ENCODE assay signal across 1 cellular context in the genomic region with DNA sequence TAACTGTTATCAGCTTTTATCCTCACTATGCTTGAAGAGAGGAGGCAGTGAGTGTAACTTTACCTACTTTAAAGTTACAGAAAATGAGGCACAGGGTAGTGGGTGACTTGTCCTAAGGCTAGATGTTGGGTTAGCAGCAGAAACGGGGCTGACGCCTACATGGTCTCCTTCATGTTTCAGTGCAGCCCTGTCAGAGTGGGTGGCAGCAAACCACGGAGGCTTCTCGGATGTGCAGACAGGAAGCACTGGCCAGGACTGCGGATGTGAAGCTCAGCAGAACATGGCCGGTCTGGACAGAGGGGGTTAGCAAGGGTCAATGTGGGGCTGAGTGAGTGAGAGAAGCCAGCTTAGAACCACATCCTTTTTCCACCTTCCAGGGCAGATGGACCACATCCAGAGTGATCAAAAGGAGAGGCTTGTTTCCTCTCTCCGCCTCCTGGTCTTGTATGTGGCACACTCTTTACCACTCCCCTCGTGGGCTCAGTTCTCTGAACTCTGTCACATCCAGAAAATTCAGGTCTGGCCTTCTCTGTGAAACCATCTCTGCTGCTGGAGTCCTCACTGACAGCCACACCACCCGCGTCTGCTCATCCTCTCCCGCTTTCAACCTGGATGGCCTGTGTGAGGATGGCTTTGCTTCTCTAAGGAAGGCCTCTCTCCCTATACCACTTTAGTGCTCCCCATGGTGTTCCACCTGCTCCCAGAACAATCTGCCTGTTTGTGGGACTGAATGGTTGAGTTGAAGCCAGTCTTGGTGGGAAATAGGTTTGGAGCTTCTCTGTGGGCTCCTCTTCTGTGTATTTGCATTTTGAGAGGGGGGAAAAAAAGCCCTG.
TF ChIP-seq lines count a peak whose summit lies in the region.

No MANE protein-coding gene starts in this region.

TF ChIP-seq in GM12878, 131 proteins besides CTCF, POLR2A, EP300 and RAD21 (continued from another document and continues in another):
- TF ChIP-seq, protein P1, sequence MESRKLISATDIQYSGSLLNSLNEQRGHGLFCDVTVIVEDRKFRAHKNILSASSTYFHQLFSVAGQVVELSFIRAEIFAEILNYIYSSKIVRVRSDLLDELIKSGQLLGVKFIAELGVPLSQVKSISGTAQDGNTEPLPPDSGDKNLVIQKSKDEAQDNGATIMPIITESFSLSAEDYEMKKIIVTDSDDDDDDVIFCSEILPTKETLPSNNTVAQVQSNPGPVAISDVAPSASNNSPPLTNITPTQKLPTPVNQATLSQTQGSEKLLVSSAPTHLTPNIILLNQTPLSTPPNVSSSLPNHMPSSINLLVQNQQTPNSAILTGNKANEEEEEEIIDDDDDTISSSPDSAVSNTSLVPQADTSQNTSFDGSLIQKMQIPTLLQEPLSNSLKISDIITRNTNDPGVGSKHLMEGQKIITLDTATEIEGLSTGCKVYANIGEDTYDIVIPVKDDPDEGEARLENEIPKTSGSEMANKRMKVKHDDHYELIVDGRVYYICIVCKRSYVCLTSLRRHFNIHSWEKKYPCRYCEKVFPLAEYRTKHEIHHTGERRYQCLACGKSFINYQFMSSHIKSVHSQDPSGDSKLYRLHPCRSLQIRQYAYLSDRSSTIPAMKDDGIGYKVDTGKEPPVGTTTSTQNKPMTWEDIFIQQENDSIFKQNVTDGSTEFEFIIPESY (IDR thresholded peaks at IDR 0.05) = no peak
- TF ChIP-seq, protein P2, sequence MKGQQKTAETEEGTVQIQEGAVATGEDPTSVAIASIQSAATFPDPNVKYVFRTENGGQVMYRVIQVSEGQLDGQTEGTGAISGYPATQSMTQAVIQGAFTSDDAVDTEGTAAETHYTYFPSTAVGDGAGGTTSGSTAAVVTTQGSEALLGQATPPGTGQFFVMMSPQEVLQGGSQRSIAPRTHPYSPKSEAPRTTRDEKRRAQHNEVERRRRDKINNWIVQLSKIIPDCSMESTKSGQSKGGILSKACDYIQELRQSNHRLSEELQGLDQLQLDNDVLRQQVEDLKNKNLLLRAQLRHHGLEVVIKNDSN (IDR thresholded peaks at IDR 0.05; ENCODE audit: borderline replicate concordance, extremely low read length, insufficient read depth, low read depth, low read length) = no peak
- TF ChIP-seq, protein P3, sequence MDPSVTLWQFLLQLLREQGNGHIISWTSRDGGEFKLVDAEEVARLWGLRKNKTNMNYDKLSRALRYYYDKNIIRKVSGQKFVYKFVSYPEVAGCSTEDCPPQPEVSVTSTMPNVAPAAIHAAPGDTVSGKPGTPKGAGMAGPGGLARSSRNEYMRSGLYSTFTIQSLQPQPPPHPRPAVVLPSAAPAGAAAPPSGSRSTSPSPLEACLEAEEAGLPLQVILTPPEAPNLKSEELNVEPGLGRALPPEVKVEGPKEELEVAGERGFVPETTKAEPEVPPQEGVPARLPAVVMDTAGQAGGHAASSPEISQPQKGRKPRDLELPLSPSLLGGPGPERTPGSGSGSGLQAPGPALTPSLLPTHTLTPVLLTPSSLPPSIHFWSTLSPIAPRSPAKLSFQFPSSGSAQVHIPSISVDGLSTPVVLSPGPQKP (IDR thresholded peaks at IDR 0.05; ENCODE audit: low read depth, low read length) = no peak
- TF ChIP-seq, protein P4, sequence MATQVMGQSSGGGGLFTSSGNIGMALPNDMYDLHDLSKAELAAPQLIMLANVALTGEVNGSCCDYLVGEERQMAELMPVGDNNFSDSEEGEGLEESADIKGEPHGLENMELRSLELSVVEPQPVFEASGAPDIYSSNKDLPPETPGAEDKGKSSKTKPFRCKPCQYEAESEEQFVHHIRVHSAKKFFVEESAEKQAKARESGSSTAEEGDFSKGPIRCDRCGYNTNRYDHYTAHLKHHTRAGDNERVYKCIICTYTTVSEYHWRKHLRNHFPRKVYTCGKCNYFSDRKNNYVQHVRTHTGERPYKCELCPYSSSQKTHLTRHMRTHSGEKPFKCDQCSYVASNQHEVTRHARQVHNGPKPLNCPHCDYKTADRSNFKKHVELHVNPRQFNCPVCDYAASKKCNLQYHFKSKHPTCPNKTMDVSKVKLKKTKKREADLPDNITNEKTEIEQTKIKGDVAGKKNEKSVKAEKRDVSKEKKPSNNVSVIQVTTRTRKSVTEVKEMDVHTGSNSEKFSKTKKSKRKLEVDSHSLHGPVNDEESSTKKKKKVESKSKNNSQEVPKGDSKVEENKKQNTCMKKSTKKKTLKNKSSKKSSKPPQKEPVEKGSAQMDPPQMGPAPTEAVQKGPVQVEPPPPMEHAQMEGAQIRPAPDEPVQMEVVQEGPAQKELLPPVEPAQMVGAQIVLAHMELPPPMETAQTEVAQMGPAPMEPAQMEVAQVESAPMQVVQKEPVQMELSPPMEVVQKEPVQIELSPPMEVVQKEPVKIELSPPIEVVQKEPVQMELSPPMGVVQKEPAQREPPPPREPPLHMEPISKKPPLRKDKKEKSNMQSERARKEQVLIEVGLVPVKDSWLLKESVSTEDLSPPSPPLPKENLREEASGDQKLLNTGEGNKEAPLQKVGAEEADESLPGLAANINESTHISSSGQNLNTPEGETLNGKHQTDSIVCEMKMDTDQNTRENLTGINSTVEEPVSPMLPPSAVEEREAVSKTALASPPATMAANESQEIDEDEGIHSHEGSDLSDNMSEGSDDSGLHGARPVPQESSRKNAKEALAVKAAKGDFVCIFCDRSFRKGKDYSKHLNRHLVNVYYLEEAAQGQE (IDR thresholded peaks at IDR 0.05; ENCODE audit: low read depth, low read length) = no peak
- TF ChIP-seq CREM (IDR thresholded peaks at IDR 0.05; ENCODE audit: low read depth) = peak; percentile 62
- TF ChIP-seq MEF2A (IDR thresholded peaks at IDR 0.05; ENCODE audit: insufficient read depth, low read depth, low read length) = 0 out of 2 replicates have a peak, but pooled peaks have one; percentile 30
- TF ChIP-seq, protein P5, sequence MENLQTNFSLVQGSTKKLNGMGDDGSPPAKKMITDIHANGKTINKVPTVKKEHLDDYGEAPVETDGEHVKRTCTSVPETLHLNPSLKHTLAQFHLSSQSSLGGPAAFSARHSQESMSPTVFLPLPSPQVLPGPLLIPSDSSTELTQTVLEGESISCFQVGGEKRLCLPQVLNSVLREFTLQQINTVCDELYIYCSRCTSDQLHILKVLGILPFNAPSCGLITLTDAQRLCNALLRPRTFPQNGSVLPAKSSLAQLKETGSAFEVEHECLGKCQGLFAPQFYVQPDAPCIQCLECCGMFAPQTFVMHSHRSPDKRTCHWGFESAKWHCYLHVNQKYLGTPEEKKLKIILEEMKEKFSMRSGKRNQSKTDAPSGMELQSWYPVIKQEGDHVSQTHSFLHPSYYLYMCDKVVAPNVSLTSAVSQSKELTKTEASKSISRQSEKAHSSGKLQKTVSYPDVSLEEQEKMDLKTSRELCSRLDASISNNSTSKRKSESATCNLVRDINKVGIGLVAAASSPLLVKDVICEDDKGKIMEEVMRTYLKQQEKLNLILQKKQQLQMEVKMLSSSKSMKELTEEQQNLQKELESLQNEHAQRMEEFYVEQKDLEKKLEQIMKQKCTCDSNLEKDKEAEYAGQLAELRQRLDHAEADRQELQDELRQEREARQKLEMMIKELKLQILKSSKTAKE (IDR thresholded peaks at IDR 0.05; ENCODE audit: low read depth, poor library complexity, severe bottlenecking) = peak; percentile 85
- TF ChIP-seq, protein P6, sequence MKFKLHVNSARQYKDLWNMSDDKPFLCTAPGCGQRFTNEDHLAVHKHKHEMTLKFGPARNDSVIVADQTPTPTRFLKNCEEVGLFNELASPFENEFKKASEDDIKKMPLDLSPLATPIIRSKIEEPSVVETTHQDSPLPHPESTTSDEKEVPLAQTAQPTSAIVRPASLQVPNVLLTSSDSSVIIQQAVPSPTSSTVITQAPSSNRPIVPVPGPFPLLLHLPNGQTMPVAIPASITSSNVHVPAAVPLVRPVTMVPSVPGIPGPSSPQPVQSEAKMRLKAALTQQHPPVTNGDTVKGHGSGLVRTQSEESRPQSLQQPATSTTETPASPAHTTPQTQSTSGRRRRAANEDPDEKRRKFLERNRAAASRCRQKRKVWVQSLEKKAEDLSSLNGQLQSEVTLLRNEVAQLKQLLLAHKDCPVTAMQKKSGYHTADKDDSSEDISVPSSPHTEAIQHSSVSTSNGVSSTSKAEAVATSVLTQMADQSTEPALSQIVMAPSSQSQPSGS (IDR thresholded peaks at IDR 0.05; ENCODE audit: low read length) = peak; percentile 45; the same call in 1 of the 2 replicates
- TF ChIP-seq RCOR1 (conservative IDR thresholded peaks at IDR 0.05; ENCODE audit: low read depth, low read length) = 0 out of 2 replicates have a peak, but pooled peaks have one; percentile 50
- no peak for TF ChIP-seq ZBED1 (IDR thresholded peaks at IDR 0.05; ENCODE audit: borderline replicate concordance)
- TF ChIP-seq WRNIP1 (IDR thresholded peaks at IDR 0.05; ENCODE audit: borderline replicate concordance, low read depth, low read length) = no peak
- peak in 1 of 2 experiments; percentile 30; a peak in 1 of 4 replicates for TF ChIP-seq SRF (IDR thresholded peaks at IDR 0.05; ENCODE audit: low read depth in 2 of 2, low read length in 2 of 2)
- TF ChIP-seq, protein P7, sequence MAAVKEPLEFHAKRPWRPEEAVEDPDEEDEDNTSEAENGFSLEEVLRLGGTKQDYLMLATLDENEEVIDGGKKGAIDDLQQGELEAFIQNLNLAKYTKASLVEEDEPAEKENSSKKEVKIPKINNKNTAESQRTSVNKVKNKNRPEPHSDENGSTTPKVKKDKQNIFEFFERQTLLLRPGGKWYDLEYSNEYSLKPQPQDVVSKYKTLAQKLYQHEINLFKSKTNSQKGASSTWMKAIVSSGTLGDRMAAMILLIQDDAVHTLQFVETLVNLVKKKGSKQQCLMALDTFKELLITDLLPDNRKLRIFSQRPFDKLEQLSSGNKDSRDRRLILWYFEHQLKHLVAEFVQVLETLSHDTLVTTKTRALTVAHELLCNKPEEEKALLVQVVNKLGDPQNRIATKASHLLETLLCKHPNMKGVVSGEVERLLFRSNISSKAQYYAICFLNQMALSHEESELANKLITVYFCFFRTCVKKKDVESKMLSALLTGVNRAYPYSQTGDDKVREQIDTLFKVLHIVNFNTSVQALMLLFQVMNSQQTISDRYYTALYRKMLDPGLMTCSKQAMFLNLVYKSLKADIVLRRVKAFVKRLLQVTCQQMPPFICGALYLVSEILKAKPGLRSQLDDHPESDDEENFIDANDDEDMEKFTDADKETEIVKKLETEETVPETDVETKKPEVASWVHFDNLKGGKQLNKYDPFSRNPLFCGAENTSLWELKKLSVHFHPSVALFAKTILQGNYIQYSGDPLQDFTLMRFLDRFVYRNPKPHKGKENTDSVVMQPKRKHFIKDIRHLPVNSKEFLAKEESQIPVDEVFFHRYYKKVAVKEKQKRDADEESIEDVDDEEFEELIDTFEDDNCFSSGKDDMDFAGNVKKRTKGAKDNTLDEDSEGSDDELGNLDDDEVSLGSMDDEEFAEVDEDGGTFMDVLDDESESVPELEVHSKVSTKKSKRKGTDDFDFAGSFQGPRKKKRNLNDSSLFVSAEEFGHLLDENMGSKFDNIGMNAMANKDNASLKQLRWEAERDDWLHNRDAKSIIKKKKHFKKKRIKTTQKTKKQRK (IDR thresholded peaks at IDR 0.05; ENCODE audit: low read depth, low read length) = no peak
- TF ChIP-seq SMC3 (IDR thresholded peaks at IDR 0.05; ENCODE audit: borderline replicate concordance, low read length) = no peak; the same call in 1 of the 2 replicates
- TF ChIP-seq SMAD5 (IDR thresholded peaks at IDR 0.05; ENCODE audit: low read depth) = no peak
- no peak for TF ChIP-seq CHD1 (IDR thresholded peaks at IDR 0.05; ENCODE audit: low read depth, low read length)
- no peak for TF ChIP-seq SREBF2 (IDR thresholded peaks at IDR 0.05; ENCODE audit: low read length)
- TF ChIP-seq MEF2B (IDR thresholded peaks at IDR 0.05; ENCODE audit: partially characterized antibody, poor library complexity, severe bottlenecking) = peak; percentile 47
- TF ChIP-seq NR2C1 (IDR thresholded peaks at IDR 0.05) = no peak
- TF ChIP-seq CHD2 (IDR thresholded peaks at IDR 0.05; ENCODE audit: borderline replicate concordance, low read depth, low read length) = no peak
- TF ChIP-seq, protein P8, sequence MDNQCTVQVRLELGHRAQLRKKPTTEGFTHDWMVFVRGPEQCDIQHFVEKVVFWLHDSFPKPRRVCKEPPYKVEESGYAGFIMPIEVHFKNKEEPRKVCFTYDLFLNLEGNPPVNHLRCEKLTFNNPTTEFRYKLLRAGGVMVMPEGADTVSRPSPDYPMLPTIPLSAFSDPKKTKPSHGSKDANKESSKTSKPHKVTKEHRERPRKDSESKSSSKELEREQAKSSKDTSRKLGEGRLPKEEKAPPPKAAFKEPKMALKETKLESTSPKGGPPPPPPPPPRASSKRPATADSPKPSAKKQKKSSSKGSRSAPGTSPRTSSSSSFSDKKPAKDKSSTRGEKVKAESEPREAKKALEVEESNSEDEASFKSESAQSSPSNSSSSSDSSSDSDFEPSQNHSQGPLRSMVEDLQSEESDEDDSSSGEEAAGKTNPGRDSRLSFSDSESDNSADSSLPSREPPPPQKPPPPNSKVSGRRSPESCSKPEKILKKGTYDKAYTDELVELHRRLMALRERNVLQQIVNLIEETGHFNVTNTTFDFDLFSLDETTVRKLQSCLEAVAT (IDR thresholded peaks at IDR 0.05) = peak; percentile 74; the same call in 1 of the 2 replicates
- TF ChIP-seq, protein P9, sequence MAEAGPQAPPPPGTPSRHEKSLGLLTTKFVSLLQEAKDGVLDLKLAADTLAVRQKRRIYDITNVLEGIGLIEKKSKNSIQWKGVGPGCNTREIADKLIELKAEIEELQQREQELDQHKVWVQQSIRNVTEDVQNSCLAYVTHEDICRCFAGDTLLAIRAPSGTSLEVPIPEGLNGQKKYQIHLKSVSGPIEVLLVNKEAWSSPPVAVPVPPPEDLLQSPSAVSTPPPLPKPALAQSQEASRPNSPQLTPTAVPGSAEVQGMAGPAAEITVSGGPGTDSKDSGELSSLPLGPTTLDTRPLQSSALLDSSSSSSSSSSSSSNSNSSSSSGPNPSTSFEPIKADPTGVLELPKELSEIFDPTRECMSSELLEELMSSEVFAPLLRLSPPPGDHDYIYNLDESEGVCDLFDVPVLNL (IDR thresholded peaks at IDR 0.05; ENCODE audit: low read depth, low read length) = no peak
- TF ChIP-seq LARP7 (IDR thresholded peaks at IDR 0.05) = 0 out of 2 replicates have a peak, but pooled peaks have one; percentile 40
- no peak for TF ChIP-seq MYB (IDR thresholded peaks at IDR 0.05; ENCODE audit: borderline replicate concordance, low read depth, low read length)
- TF ChIP-seq GATAD2B (conservative IDR thresholded peaks at IDR 0.05; ENCODE audit: low read depth) = peak; percentile 85
